Comparison of ENCODE assay signal across 11 cellular contexts in genomic region chr20:45918182-45918737, GRCh38. TPM values are rescaled to one million over a fixed set of nuclear protein-coding genes. Genes with fewer than 3 reads are reported as not detected.
DNase-seq lines count a peak whose midpoint lies in the region; ATAC-seq and TF ChIP-seq lines count a peak whose summit lies in the region.
"Had no signal": no experiment of that assay in that cellular context is flagged by ENCODE, and none has a peak within 500 bp of the region (broad histone marks: within the 10 kb centered on the region; RNA-seq: fewer than 3 reads in every experiment).

No MANE protein-coding gene starts in this region.

- no peaks in the 10 kb centered on the region for H3K9me3 ChIP-seq in testis

- H3K36me3 ChIP-seq in testis (ENCODE audit: low read depth, missing control alignments), result no peaks in the 10 kb centered on the region

- TF ChIP-seq CTCF in testis (IDR thresholded peaks at IDR 0.05), result no peak

- no peaks in the 10 kb centered on the region for H3K27me3 ChIP-seq in testis

- intact Hi-C loops in testis (cut with DNase I; ENCODE audit: low total_unique reads), result no loop called here

- TF ChIP-seq POLR2A in testis (IDR thresholded peaks at IDR 0.05), result no peak

- no peak for DNase-seq in caudate nucleus (lab: John Stamatoyannopoulos, UW)
- peak; percentile 41 for DNase-seq in left kidney (ENCODE audit: low read depth, low spot score)
- no peak for DNase-seq in testis
- DNase-seq in kidney tubule cell (ENCODE audit: low spot score), result no peak
- DNase-seq in Ammon's horn (ENCODE audit: low spot score), result no peak
- DNase-seq: activated naive CD4-positive, alpha-beta T cell treated with anti-CD3 and anti-CD28 coated beads, Interleukin-2, amount 50 U/mL, for 16 hours; NCI-H1092 treated with DMSO at 0.1 percent for 48 hours; PC-9; stimulated activated CD4-positive, alpha-beta T cell treated with anti-CD3 and anti-CD28 coated beads, Interleukin-4, amount 100 ng/mL, for 1 hour had no signal

- H3K4me1 ChIP-seq in testis, result peaks cover 39% of the 10 kb centered on the region

- H3K27ac ChIP-seq in caudate nucleus (ENCODE audit: low read depth, low read length) (peak overlapping the region; percentile 14), testis (peak overlapping the region; percentile 61 to 90)
- H3K27ac ChIP-seq: PC-9 had no signal

- H3K4me3 ChIP-seq in testis, result no peak overlapping the region
- H3K4me3 ChIP-seq: PC-9 had no signal

- 30 to 50% methylated on average over 4 to 5 of the region's 5 CpGs for WGBS in testis, 2 donors

- no peak for ATAC-seq in HG02610 (IDR thresholded peaks at IDR 0.05; ENCODE audit: unreplicated experiment)

RNA-seq across cellular contexts. Expression of gene PLTP, which starts 6.3 kb away (rescaled TPM):
- total RNA-seq in testis, result 10 to 100 TPM; 53.3 to 80.0 TPM
- 105 TPM for polyA plus RNA-seq in testis (ENCODE audit: insufficient read depth, low read depth, low replicate concordance)

RNA-seq across cellular contexts. Expression of gene PCIF1, which starts 16.2 kb away (rescaled TPM):
- 10 to 100 TPM; 39.4 to 48.7 TPM for total RNA-seq in testis
- 39.3 TPM for polyA plus RNA-seq in testis (ENCODE audit: insufficient read depth, low read depth, low replicate concordance)

RNA-seq across cellular contexts. Expression of gene CTSA, which starts 27.1 kb away (rescaled TPM):
- total RNA-seq in testis, result 100 to 1,000 TPM; 112 to 223 TPM
- polyA plus RNA-seq in testis (ENCODE audit: insufficient read depth, low read depth, low replicate concordance), result 103 TPM

RNA-seq across cellular contexts. Expression of gene NEURL2, which starts 27.3 kb away (rescaled TPM):
- 1 to 10 TPM; 7.0 to 9.1 TPM for total RNA-seq in testis
- 1.9 TPM for polyA plus RNA-seq in testis (ENCODE audit: insufficient read depth, low read depth, low replicate concordance)

RNA-seq across cellular contexts. Expression of gene SPATA25, which starts 30.8 kb away (rescaled TPM):
- total RNA-seq in testis, result 10 to 100 TPM; 14.9 to 26.0 TPM
- 59.4 TPM for polyA plus RNA-seq in testis (ENCODE audit: insufficient read depth, low read depth, low replicate concordance)
- total RNA-seq: epithelial cell of proximal tubule had no signal
